16 cellular contexts compared by ENCODE assay signal in the genomic region with DNA sequence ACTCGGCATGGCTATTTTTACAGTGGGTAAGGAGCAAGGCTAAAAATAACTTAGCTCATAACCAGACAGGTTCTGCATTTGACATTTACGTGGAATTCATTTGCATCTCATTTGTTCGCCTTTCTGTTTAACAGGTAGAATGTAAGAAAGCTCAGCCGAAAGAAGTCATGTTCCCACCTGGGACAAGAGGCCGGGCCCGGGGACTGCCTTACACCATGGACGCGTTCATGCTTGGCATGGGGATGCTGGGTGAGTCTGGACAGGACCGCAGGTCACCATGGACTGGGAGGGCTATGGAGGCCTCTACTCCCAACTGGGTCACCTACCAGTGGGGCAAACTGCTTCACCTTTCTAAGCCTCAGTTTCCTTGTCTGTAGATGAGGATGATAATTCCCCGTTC.
A peak's percentile ranks its signal among the peaks of the same experiment; 100 is the strongest.
DNase-seq lines count a peak whose midpoint lies in the region; ATAC-seq and TF ChIP-seq lines count a peak whose summit lies in the region.
"Had no signal": no experiment of that assay in that cellular context is flagged by ENCODE, and none has a peak within 500 bp of the region (broad histone marks: within the 10 kb centered on the region; RNA-seq: fewer than 3 reads in every experiment).

No MANE protein-coding gene starts in this region.

- no peak overlapping the region for H3K4me2 ChIP-seq in smooth muscle cell
- H3K4me2 ChIP-seq: BLaER1 treated with 17β-estradiol and CSF1 and Interleukin-3, amounts not matched to agents 10 nM and 100 nM had no signal

- intact Hi-C loops in Right ventricle myocardium superior (cut with DNase I): no loop called here
- intact Hi-C loops in left lung (cut with DNase I): no loop called here

- H3K9me3 ChIP-seq in right atrium auricular region: no peaks in the 10 kb centered on the region
- H3K9me3 ChIP-seq in smooth muscle cell (replicated peaks; ENCODE audit: low read depth): no peaks in the 10 kb centered on the region
- no peaks in the 10 kb centered on the region for H3K9me3 ChIP-seq in left lung

- H2AFZ ChIP-seq in smooth muscle cell (ENCODE audit: low read depth): no peak overlapping the region
- H2AFZ ChIP-seq: GM23248 had no signal

- H3K36me3 ChIP-seq in right atrium auricular region (no peaks in the 10 kb centered on the region), smooth muscle cell (ENCODE audit: low read depth) (no peaks in the 10 kb centered on the region), left lung (no peaks in the 10 kb centered on the region)

- peaks cover 0 to 10% of the 10 kb centered on the region in 2 donors for H3K4me1 ChIP-seq in right atrium auricular region
- H3K4me1 ChIP-seq in smooth muscle cell (ENCODE audit: low read depth): no peaks in the 10 kb centered on the region
- H3K4me1 ChIP-seq in left lung: no peaks in the 10 kb centered on the region

- no peaks in the 10 kb centered on the region for H4K20me1 ChIP-seq in smooth muscle cell (ENCODE audit: low read depth)

- H3K4me3 ChIP-seq in right atrium auricular region (no peak overlapping the region), smooth muscle cell (no peak overlapping the region), left lung (no peak overlapping the region)
- H3K4me3 ChIP-seq: BLaER1 treated with 17β-estradiol and CSF1 and Interleukin-3, amounts not matched to agents 10 nM and 100 nM; GM12878; GM23248 had no signal

- no peaks in the 10 kb centered on the region for H3K79me2 ChIP-seq in smooth muscle cell (ENCODE audit: low read depth)

- H3K27ac ChIP-seq in right atrium auricular region (no peak overlapping the region), smooth muscle cell (ENCODE audit: low read depth) (peak overlapping the region; percentile 17), left lung (no peak overlapping the region)
- H3K27ac ChIP-seq: BLaER1 treated with 17β-estradiol and CSF1 and Interleukin-3, amounts not matched to agents 10 nM and 100 nM; GM23248 had no signal

- peaks cover 8% of the 10 kb centered on the region for H3F3A ChIP-seq in smooth muscle cell (ENCODE audit: low read depth)

- no peak for TF ChIP-seq CTCF in right atrium auricular region (IDR thresholded peaks at IDR 0.05)
- no peak for TF ChIP-seq CTCF in smooth muscle cell (IDR thresholded peaks at IDR 0.05; ENCODE audit: borderline replicate concordance, insufficient read depth, poor library complexity, severe bottlenecking)
- no peak for TF ChIP-seq CTCF in left lung (IDR thresholded peaks at IDR 0.05)

- TF ChIP-seq POLR2A in erythroblast (IDR thresholded peaks at IDR 0.05; ENCODE audit: low read length): no peak

- no peak overlapping the region for H3K9ac ChIP-seq in smooth muscle cell (ENCODE audit: low read depth)
- H3K9ac ChIP-seq: BLaER1 treated with 17β-estradiol and CSF1 and Interleukin-3, amounts not matched to agents 10 nM and 100 nM; GM23248 had no signal

- 81% methylated on average over 10 of the region's 10 CpGs for WGBS in smooth muscle cell (ENCODE audit: low lambda C conversion rate)

- peak; percentile 33 for DNase-seq in Right ventricle myocardium superior
- DNase-seq in right atrium auricular region (ENCODE audit: low spot score): no peak
- peak; percentile 92 to 93 for DNase-seq in NCI-H526 (lab: John Stamatoyannopoulos, UW)
- no peak for DNase-seq in smooth muscle cell (lab: John Stamatoyannopoulos, UW; ENCODE audit: unreplicated experiment)
- DNase-seq in erythroblast (lab: John Stamatoyannopoulos, UW): no peak
- DNase-seq in left lung: no peak
- no peak for DNase-seq in iPS-NIHi7 (ENCODE audit: extremely low spot score)
- DNase-seq: 8988T; AML-193; CD4-positive, CD25-positive, alpha-beta regulatory T cell; DMS53; GM23248; H7 had no signal

- H3K27me3 ChIP-seq in right atrium auricular region (no peaks in the 10 kb centered on the region), smooth muscle cell (ENCODE audit: low read depth) (no peaks in the 10 kb centered on the region), left lung (no peaks in the 10 kb centered on the region)
- H3K27me3 ChIP-seq: BLaER1 treated with 17β-estradiol and CSF1 and Interleukin-3, amounts not matched to agents 10 nM and 100 nM had no signal

- ATAC-seq in Right ventricle myocardium superior (ENCODE audit: poor library complexity) (peak; percentile 36), esophagus mucosa (peak; percentile 46), left lung (no peak)
- ATAC-seq: GM12878 had no signal

Comparison
In these comparisons a context has a peak if more than half of its experiments do, and no peak if none do; other contexts are left out.
1. DNase-seq: peak in Right ventricle myocardium superior (single experiment) and NCI-H526 (2 of 2); none in right atrium auricular region (single experiment), smooth muscle cell (single experiment), erythroblast (0 of 2), left lung (0 of 2) and iPS-NIHi7 (single experiment).